Comparison of ENCODE assay signal across 9 cellular contexts in the genomic region with DNA sequence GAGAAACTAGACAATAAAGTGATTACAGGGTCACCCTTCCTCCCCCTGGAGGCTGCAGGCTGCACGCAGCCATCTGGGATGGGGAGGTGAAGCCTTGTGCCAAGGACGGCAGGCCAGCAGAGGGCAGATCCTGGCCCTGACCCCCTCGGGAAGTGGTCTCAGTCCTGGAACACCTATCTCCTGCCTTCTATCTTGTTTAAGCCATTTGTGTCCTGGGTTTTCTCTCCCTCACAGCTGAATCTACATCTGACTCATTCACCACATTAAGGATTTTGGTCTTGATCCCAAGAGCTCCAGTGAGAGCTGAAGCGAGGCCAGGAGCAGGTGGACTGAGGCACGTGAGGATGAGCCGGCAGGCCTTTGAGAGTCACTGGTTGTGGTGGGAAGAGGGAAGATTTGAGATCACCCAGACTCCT.
A peak's percentile ranks its signal among the peaks of the same experiment; 100 is the strongest.
DNase-seq lines count a peak whose midpoint lies in the region; ATAC-seq and TF ChIP-seq lines count a peak whose summit lies in the region.
"Had no signal": no experiment of that assay in that cellular context is flagged by ENCODE, and none has a peak within 500 bp of the region (broad histone marks: within the 10 kb centered on the region; RNA-seq: fewer than 3 reads in every experiment).

No MANE protein-coding gene starts in this region.

- peaks cover 8% of the 10 kb centered on the region for H3K9me3 Mint-ChIP-seq in nephron progenitor cell
- H3K9me3 Mint-ChIP-seq: activated T-cell treated with anti-CD3 and anti-CD28 coated beads, Interleukin-2, amount 50 U/mL, for 4 hours had no signal

- TF ChIP-seq CTCF in nephron progenitor cell (IDR thresholded peaks at IDR 0.05), result peak; percentile 35

- H3K4me1 Mint-ChIP-seq in nephron progenitor cell, result peaks cover 13% of the 10 kb centered on the region

- peak; percentile 14 for DNase-seq in EL
- peak; percentile 50 for DNase-seq in NCI-H2196 treated with DMSO at 0.1 percent for 48 hours (lab: John Stamatoyannopoulos, UW; ENCODE audit: unreplicated experiment)
- peak; percentile 78 for DNase-seq in ecto neural progenitor cell (ENCODE audit: low spot score)
- peak; percentile 42 for DNase-seq in nephron progenitor cell
- DNase-seq in activated CD4-positive, CD25-positive, alpha-beta regulatory T cell treated with anti-CD3 and anti-CD28 coated beads, Interleukin-2, amount 50 U/mL, for 72 hours, result no peak
- DNase-seq: activated T-cell treated with anti-CD3 and anti-CD28 coated beads, Interleukin-2, amount 50 U/mL, for 4 hours had no signal

- ATAC-seq in GM19452 (IDR thresholded peaks at IDR 0.05; ENCODE audit: unreplicated experiment) (no peak), GM18867 (IDR thresholded peaks at IDR 0.05; ENCODE audit: unreplicated experiment) (no peak), HG03520 (IDR thresholded peaks at IDR 0.05; ENCODE audit: unreplicated experiment) (no peak)

- no peak overlapping the region for H3K27ac Mint-ChIP-seq in nephron progenitor cell

- no peaks in the 10 kb centered on the region for H3K36me3 Mint-ChIP-seq in nephron progenitor cell (ENCODE audit: low read depth)

- peaks cover 6% of the 10 kb centered on the region for H3K27me3 Mint-ChIP-seq in nephron progenitor cell (ENCODE audit: low read depth, poor library complexity)

- H3K4me3 Mint-ChIP-seq in nephron progenitor cell, result no peak overlapping the region
- H3K4me3 Mint-ChIP-seq: activated T-cell treated with anti-CD3 and anti-CD28 coated beads, Interleukin-2, amount 50 U/mL, for 4 hours had no signal
